Comparison of ENCODE assay signal across 10 cellular contexts in genomic region chr7:15839415-15840100, GRCh38.
DNase-seq lines count a peak whose midpoint lies in the region; ATAC-seq and TF ChIP-seq lines count a peak whose summit lies in the region.
"Had no signal": no experiment of that assay in that cellular context is flagged by ENCODE, and none has a peak within 500 bp of the region (broad histone marks: within the 10 kb centered on the region; RNA-seq: fewer than 3 reads in every experiment).

No MANE protein-coding gene starts in this region.

- H3K27ac Mint-ChIP-seq in stimulated activated naive CD8-positive, alpha-beta T cell treated with anti-CD3 and anti-CD28 coated beads, Interleukin-15, amount 100 ng/mL, for 72 hours, result no peak overlapping the region

- peak overlapping the region; percentile 35 to 54 (median 44) for H3K4me3 ChIP-seq in esophagus muscularis mucosa
- peak overlapping the region; percentile 23 for H3K4me3 ChIP-seq in mesodermal cell (ENCODE audit: extremely low read depth, insufficient read depth, low read length, poor library complexity, severe bottlenecking)
- H3K4me3 ChIP-seq in aorta (ENCODE audit: low read length in 2 of 2), result peak overlapping the region; percentile 41 to 46

- intact Hi-C loops in esophagus muscularis mucosa (cut with DNase I), result loop anchor here (10.0 kb wide), 2 partner anchors 85 to 185 kb away; no protein-coding TSS in a partner anchor
- intact Hi-C loops in aorta (cut with DNase I), result no loop called here

- peaks cover 17 to 30% (median 26%) of the 10 kb centered on the region in 4 donors for H3K4me1 ChIP-seq in esophagus muscularis mucosa
- H3K4me1 ChIP-seq in mesodermal cell (ENCODE audit: control insufficient read depth, insufficient read depth, low read length, poor library complexity, severe bottlenecking), result peaks cover 2% of the 10 kb centered on the region
- H3K4me1 ChIP-seq in aorta (ENCODE audit: control insufficient read depth in 1 of 2, insufficient read depth in 2 of 2, low read length in 2 of 2), result peaks cover 0 to 2% of the 10 kb centered on the region in 2 donors

- TF ChIP-seq EP300 in esophagus muscularis mucosa (IDR thresholded peaks at IDR 0.05), result no peak

- DNase-seq in NCI-H82 (lab: John Stamatoyannopoulos, UW) (peak; percentile 51), NCI-H82 treated with DMSO at 0.1 percent for 48 hours (lab: John Stamatoyannopoulos, UW; ENCODE audit: unreplicated experiment) (no peak), esophagus muscularis mucosa (ENCODE audit: extremely low spot score) (no peak), aorta (peak; percentile 67 to 77)
- no peak for DNase-seq in stimulated activated naive CD8-positive, alpha-beta T cell treated with anti-CD3 and anti-CD28 coated beads, Interleukin-15, amount 100 ng/mL, for 72 hours
- no peak for DNase-seq in stimulated activated naive CD4-positive, alpha-beta T cell (lab: John Stamatoyannopoulos, UW)
- DNase-seq: NCI-H226 had no signal

- H3K4me3 Mint-ChIP-seq in stimulated activated naive CD8-positive, alpha-beta T cell treated with anti-CD3 and anti-CD28 coated beads, Interleukin-15, amount 100 ng/mL, for 72 hours, result no peak overlapping the region

- H3K27ac ChIP-seq in esophagus muscularis mucosa (replicated peaks in 1 of 4), result peak overlapping the region; percentile 64 to 78 (median 70)
- H3K27ac ChIP-seq in mesodermal cell (ENCODE audit: low read depth, low read length, severe bottlenecking), result peak overlapping the region; percentile 95
- H3K27ac ChIP-seq in aorta (ENCODE audit: low read depth in 1 of 2, low read length in 2 of 2), result peak overlapping the region in 1 of 2 donors; percentile 44
- H3K27ac ChIP-seq: neutrophil had no signal

- no peak for TF ChIP-seq POLR2A in esophagus muscularis mucosa (IDR thresholded peaks at IDR 0.05; ENCODE audit: low read depth)

- ATAC-seq in aorta (ENCODE audit: low FRiP score), result peak; percentile 88
- ATAC-seq in stimulated activated naive CD8-positive, alpha-beta T cell treated with anti-CD3 and anti-CD28 coated beads, Interleukin-15, amount 100 ng/mL, for 72 hours, result no peak
- no peak for ATAC-seq in HG03196 (IDR thresholded peaks at IDR 0.05; ENCODE audit: unreplicated experiment)

- no peak for TF ChIP-seq CTCF in esophagus muscularis mucosa (IDR thresholded peaks at IDR 0.05)

- H3K36me3 ChIP-seq in esophagus muscularis mucosa, result no peaks in the 10 kb centered on the region
- no peaks in the 10 kb centered on the region for H3K36me3 ChIP-seq in mesodermal cell (ENCODE audit: control insufficient read depth, insufficient read depth, low read length)
- H3K36me3 ChIP-seq in aorta (ENCODE audit: control insufficient read depth in 1 of 2, insufficient read depth in 2 of 2, low read length in 1 of 2), result no peaks in the 10 kb centered on the region
- H3K36me3 ChIP-seq: neutrophil had no signal

- H3K9me3 ChIP-seq in esophagus muscularis mucosa, result no peaks in the 10 kb centered on the region
- H3K9me3 ChIP-seq in mesodermal cell (ENCODE audit: control insufficient read depth, low read length), result no peaks in the 10 kb centered on the region
- H3K9me3 ChIP-seq in aorta (ENCODE audit: control insufficient read depth, low read length), result no peaks in the 10 kb centered on the region
- H3K9me3 ChIP-seq: neutrophil had no signal

- no peaks in the 10 kb centered on the region for H3K4me1 Mint-ChIP-seq in stimulated activated naive CD8-positive, alpha-beta T cell treated with anti-CD3 and anti-CD28 coated beads, Interleukin-15, amount 100 ng/mL, for 72 hours

- WGBS in esophagus muscularis mucosa, result 15% methylated on average over 15 of the region's 15 CpGs
- WGBS in mesodermal cell (ENCODE audit: insufficient coverage in 2 of 2), 2 experiments, result 46 to 48% methylated on average over 6 to 7 of the region's 15 CpGs
- 1 to 4% methylated on average over 15 of the region's 15 CpGs for WGBS in aorta, 2 donors

- peaks cover 0 to 10% of the 10 kb centered on the region in 2 donors for H3K9me3 Mint-ChIP-seq in stimulated activated naive CD8-positive, alpha-beta T cell treated with anti-CD3 and anti-CD28 coated beads, Interleukin-15, amount 100 ng/mL, for 72 hours

- no peaks in the 10 kb centered on the region for H3K27me3 Mint-ChIP-seq in stimulated activated naive CD8-positive, alpha-beta T cell treated with anti-CD3 and anti-CD28 coated beads, Interleukin-15, amount 100 ng/mL, for 72 hours

- H3K27me3 ChIP-seq in esophagus muscularis mucosa, result no peaks in the 10 kb centered on the region
- no peaks in the 10 kb centered on the region for H3K27me3 ChIP-seq in aorta (ENCODE audit: control insufficient read depth in 1 of 2, insufficient read depth in 2 of 2, low read length in 1 of 2)
- H3K27me3 ChIP-seq: neutrophil had no signal

Comparison
In these comparisons a context has a peak if more than half of its experiments do, and no peak if none do; other contexts are left out.
1. DNase-seq: peak in NCI-H82 (single experiment) and aorta (2 of 2); none in NCI-H82 treated with DMSO at 0.1 percent for 48 hours (single experiment), esophagus muscularis mucosa (single experiment), stimulated activated naive CD8-positive, alpha-beta T cell treated with anti-CD3 and anti-CD28 coated beads, Interleukin-15, amount 100 ng/mL, for 72 hours (0 of 2) and stimulated activated naive CD4-positive, alpha-beta T cell (0 of 6).
2. Peak in every context shown above with its lines, with median percentiles within 50 percentile points of each other: H3K4me3 ChIP-seq.